ENCODE assay signal across 1 cellular context in genomic region chr1:46517010-46517600, GRCh38.
TF ChIP-seq lines count a peak whose summit lies in the region.

No MANE protein-coding gene starts in this region.

TF ChIP-seq in K562, 482 proteins besides CTCF, POLR2A, EP300 and RAD21 (continued from another document and continues in another):
- TF ChIP-seq HNRNPLL (IDR thresholded peaks at IDR 0.05; ENCODE audit: low read depth, low read length, poor library complexity, severe bottlenecking) (no peak), ELF2 (CRISPR knock-in tag; IDR thresholded peaks at IDR 0.05) (no peak), ZNF639 (CRISPR knock-in tag; conservative IDR thresholded peaks at IDR 0.05 in 1 of 2, IDR thresholded peaks at IDR 0.05 in 1 of 2) (no peak), ZNF518B (CRISPR knock-in tag; IDR thresholded peaks at IDR 0.05) (no peak), SNRNP70 (optimal IDR thresholded peaks at IDR 0.05; ENCODE audit: low read depth, low read length) (no peak), TEAD2 (tag; IDR thresholded peaks at IDR 0.05) (no peak), E2F4 (CRISPR knock-in tag; IDR thresholded peaks at IDR 0.05; ENCODE audit: low read depth) (no peak), ZZZ3 (IDR thresholded peaks at IDR 0.05) (no peak), GTF3C2 (IDR thresholded peaks at IDR 0.05; ENCODE audit: borderline replicate concordance, extremely low read depth, insufficient read length) (no peak), MXI1 (IDR thresholded peaks at IDR 0.05; ENCODE audit: low read depth, low read length) (no peak), ZNF511 (CRISPR knock-in tag; IDR thresholded peaks at IDR 0.05) (no peak), KDM5B (IDR thresholded peaks at IDR 0.05; ENCODE audit: insufficient replicate concordance, low read depth, low read length) (no peak), MEIS2 (IDR thresholded peaks at IDR 0.05; ENCODE audit: partially characterized antibody) (no peak), THRAP3 (IDR thresholded peaks at IDR 0.05; ENCODE audit: borderline replicate concordance) (no peak), TOE1 (IDR thresholded peaks at IDR 0.05; ENCODE audit: borderline replicate concordance) (no peak), TOE1 (CRISPR knock-in tag; IDR thresholded peaks at IDR 0.05; ENCODE audit: borderline replicate concordance, low read depth) (no peak), ELK1 (CRISPR knock-in tag; IDR thresholded peaks at IDR 0.05) (no peak), NFE2 (IDR thresholded peaks at IDR 0.05; ENCODE audit: low read depth) (no peak), SMC3 (conservative IDR thresholded peaks at IDR 0.05; ENCODE audit: insufficient read depth, low read depth, low read length) (no peak), ZBTB2 (IDR thresholded peaks at IDR 0.05) (no peak), ZNF76 (CRISPR knock-in tag; IDR thresholded peaks at IDR 0.05; ENCODE audit: borderline replicate concordance) (no peak), ZKSCAN8 (CRISPR knock-in tag; IDR thresholded peaks at IDR 0.05) (peak; percentile 91), ZNF830 (CRISPR knock-in tag; IDR thresholded peaks at IDR 0.05) (no peak), ZNF561 (CRISPR knock-in tag; conservative IDR thresholded peaks at IDR 0.05) (no peak), MYC (IDR thresholded peaks at IDR 0.05; ENCODE audit: low read depth, low read length) (no peak), MYC (CRISPR knock-in tag; IDR thresholded peaks at IDR 0.05; ENCODE audit: borderline replicate concordance, low read depth) (no peak), SIX5 (IDR thresholded peaks at IDR 0.05; ENCODE audit: borderline replicate concordance in 1 of 2, insufficient read depth in 1 of 2, low read depth in 1 of 2, low read length in 2 of 2) (no peak), HLTF (IDR thresholded peaks at IDR 0.05) (no peak), ESRRA (IDR thresholded peaks at IDR 0.05; ENCODE audit: borderline replicate concordance, low read depth) (peak; percentile 58), RBM25 (IDR thresholded peaks at IDR 0.05; ENCODE audit: low read depth, low read length, severe bottlenecking) (no peak), EWSR1 (IDR thresholded peaks at IDR 0.05; ENCODE audit: borderline replicate concordance, low read depth, partially characterized antibody) (no peak), RBM14 (IDR thresholded peaks at IDR 0.05; ENCODE audit: borderline replicate concordance, insufficient read depth, low read depth, low read length) (no peak), ZNF354B (CRISPR knock-in tag; IDR thresholded peaks at IDR 0.05) (no peak), HDAC2 (IDR thresholded peaks at IDR 0.05) (no peak), TSC22D4 (tag; IDR thresholded peaks at IDR 0.05) (no peak), ZNF444 (CRISPR knock-in tag; IDR thresholded peaks at IDR 0.05) (no peak), ARID4B (CRISPR knock-in tag; IDR thresholded peaks at IDR 0.05) (no peak), KDM1A (IDR thresholded peaks at IDR 0.05) (no peak), KLF13 (tag; IDR thresholded peaks at IDR 0.05; ENCODE audit: borderline replicate concordance, low read depth) (no peak), ZFPM2 (CRISPR knock-in tag; IDR thresholded peaks at IDR 0.05) (no peak), HMG20A (CRISPR knock-in tag; conservative IDR thresholded peaks at IDR 0.05) (no peak), ID3 (CRISPR knock-in tag; IDR thresholded peaks at IDR 0.05) (no peak), ID3 (tag; IDR thresholded peaks at IDR 0.05) (0 out of 2 replicates have a peak, but pooled peaks have one; percentile 30), HDAC1 (IDR thresholded peaks at IDR 0.05) (peak in 1 of 2 experiments; percentile 41; a peak in 1 of 4 replicates), CHD1 (IDR thresholded peaks at IDR 0.05; ENCODE audit: low read length) (peak; percentile 39)
